8 cellular contexts compared by ENCODE assay signal in the genomic region with DNA sequence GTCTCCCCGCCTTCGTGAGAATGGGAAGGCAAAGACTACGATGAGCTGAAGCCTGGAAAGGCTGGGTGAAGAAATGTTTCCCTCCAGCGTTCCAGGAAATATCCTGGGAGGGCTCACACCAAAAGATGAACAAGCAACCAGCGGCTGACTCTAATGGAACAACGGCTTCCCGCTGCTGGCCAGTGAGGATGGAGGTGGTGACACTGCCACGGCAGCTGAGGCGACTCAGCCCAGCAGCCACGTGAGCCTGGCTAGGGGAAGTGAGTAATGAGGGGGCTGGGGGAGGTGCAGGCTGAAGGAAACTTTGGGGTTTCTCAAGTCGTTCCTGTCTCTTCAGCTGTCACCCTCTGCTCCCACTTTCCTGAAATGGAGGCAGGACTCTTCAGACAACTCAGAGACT.
DNase-seq lines count a peak whose midpoint lies in the region; ATAC-seq and TF ChIP-seq lines count a peak whose summit lies in the region.

No MANE protein-coding gene starts in this region.

- peak overlapping the region; percentile 51 for H3K27ac Mint-ChIP-seq in activated T-helper 17 cell treated with anti-CD3 and anti-CD28 coated beads, Interleukin-2, amount 50 U/mL, for 72 hours

- peak overlapping the region; percentile 36 for H3K4me3 Mint-ChIP-seq in activated T-helper 17 cell treated with anti-CD3 and anti-CD28 coated beads, Interleukin-2, amount 50 U/mL, for 72 hours

- no peaks in the 10 kb centered on the region for H3K27me3 Mint-ChIP-seq in activated T-helper 17 cell treated with anti-CD3 and anti-CD28 coated beads, Interleukin-2, amount 50 U/mL, for 72 hours

- ATAC-seq in activated T-helper 17 cell treated with anti-CD3 and anti-CD28 coated beads, Interleukin-2, amount 50 U/mL, for 72 hours (replicated peaks), result peak; percentile 92

- peak; percentile 7 to 14 for DNase-seq in activated CD4-positive, alpha-beta T cell treated with anti-CD3 and anti-CD28 coated beads for 4 hours
- DNase-seq in activated CD4-positive, alpha-beta T cell treated with anti-CD3 and anti-CD28 coated beads, Interleukin-2, amount 50 U/mL, for 1 hour, result no peak
- peak; percentile 88 for DNase-seq in HT1080 (ENCODE audit: low read depth)
- DNase-seq in lung microvascular endothelial cell (ENCODE audit: low read depth in 2 of 2), result peak; percentile 44 to 89
- peak; percentile 61 for DNase-seq in ureter (ENCODE audit: low spot score)
- no peak for DNase-seq in HEK293T (ENCODE audit: extremely low spot score)
- no peak for DNase-seq in NCI-H187 (lab: John Stamatoyannopoulos, UW)

- H3K4me1 Mint-ChIP-seq in activated T-helper 17 cell treated with anti-CD3 and anti-CD28 coated beads, Interleukin-2, amount 50 U/mL, for 72 hours, result peaks cover 31% of the 10 kb centered on the region

- CTCF ChIA-PET in HEK293T (lab: Yijun Ruan, JAX), result no interaction called here

- no peaks in the 10 kb centered on the region for H3K9me3 Mint-ChIP-seq in activated T-helper 17 cell treated with anti-CD3 and anti-CD28 coated beads, Interleukin-2, amount 50 U/mL, for 72 hours

- H3K36me3 Mint-ChIP-seq in activated T-helper 17 cell treated with anti-CD3 and anti-CD28 coated beads, Interleukin-2, amount 50 U/mL, for 72 hours (ENCODE audit: low read depth), result no peaks in the 10 kb centered on the region

- POLR2A ChIA-PET in HEK293T (lab: Yijun Ruan, JAX), result no interaction called here

TF ChIP-seq in HEK293T, 16 proteins besides CTCF, POLR2A, EP300 and RAD21:
- TF ChIP-seq SUZ12 (IDR thresholded peaks at IDR 0.05) (no peak), TARDBP (IDR thresholded peaks at IDR 0.05) (no peak), HDGF (IDR thresholded peaks at IDR 0.05; ENCODE audit: borderline replicate concordance) (no peak), CTBP1 (IDR thresholded peaks at IDR 0.05; ENCODE audit: borderline replicate concordance) (no peak), SP1 (IDR thresholded peaks at IDR 0.05) (no peak), LEF1 (IDR thresholded peaks at IDR 0.05; ENCODE audit: borderline replicate concordance) (no peak), FOXA1 (IDR thresholded peaks at IDR 0.05) (no peak), ELF4 (IDR thresholded peaks at IDR 0.05) (no peak), L3MBTL2 (conservative IDR thresholded peaks at IDR 0.05) (no peak), BHLHE40 (IDR thresholded peaks at IDR 0.05; ENCODE audit: borderline replicate concordance) (no peak), FOXK2 (IDR thresholded peaks at IDR 0.05) (no peak), NFRKB (IDR thresholded peaks at IDR 0.05) (no peak), FOXM1 (IDR thresholded peaks at IDR 0.05; ENCODE audit: borderline replicate concordance) (no peak), ARNT (IDR thresholded peaks at IDR 0.05) (no peak), ZNF384 (IDR thresholded peaks at IDR 0.05) (no peak)
- TF ChIP-seq, protein P1, sequence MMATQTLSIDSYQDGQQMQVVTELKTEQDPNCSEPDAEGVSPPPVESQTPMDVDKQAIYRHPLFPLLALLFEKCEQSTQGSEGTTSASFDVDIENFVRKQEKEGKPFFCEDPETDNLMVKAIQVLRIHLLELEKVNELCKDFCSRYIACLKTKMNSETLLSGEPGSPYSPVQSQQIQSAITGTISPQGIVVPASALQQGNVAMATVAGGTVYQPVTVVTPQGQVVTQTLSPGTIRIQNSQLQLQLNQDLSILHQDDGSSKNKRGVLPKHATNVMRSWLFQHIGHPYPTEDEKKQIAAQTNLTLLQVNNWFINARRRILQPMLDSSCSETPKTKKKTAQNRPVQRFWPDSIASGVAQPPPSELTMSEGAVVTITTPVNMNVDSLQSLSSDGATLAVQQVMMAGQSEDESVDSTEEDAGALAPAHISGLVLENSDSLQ (IDR thresholded peaks at IDR 0.05), result no peak

Comparison
In these comparisons a context has a peak if more than half of its experiments do, and no peak if none do; other contexts are left out.
1. DNase-seq: peak in activated CD4-positive, alpha-beta T cell treated with anti-CD3 and anti-CD28 coated beads for 4 hours (2 of 2), HT1080 (single experiment), lung microvascular endothelial cell (2 of 2) and ureter (single experiment); none in activated CD4-positive, alpha-beta T cell treated with anti-CD3 and anti-CD28 coated beads, Interleukin-2, amount 50 U/mL, for 1 hour (single experiment), HEK293T (single experiment) and NCI-H187 (0 of 2).